In genomic region chr2:42102606-42103450, GRCh38 we compare ENCODE assay signal across 8 cellular contexts. TPM values are rescaled to one million over a fixed set of nuclear protein-coding genes. Genes with fewer than 3 reads are reported as not detected.
A peak's percentile ranks its signal among the peaks of the same experiment; 100 is the strongest.
DNase-seq lines count a peak whose midpoint lies in the region; ATAC-seq, FAIRE-seq and TF ChIP-seq lines count a peak whose summit lies in the region.

No MANE protein-coding gene starts in this region.

- 32% methylated on average over 18 of the region's 25 CpGs; no CpG with 5 or more reads in 1 of the 2 experiments for WGBS in H1 (ENCODE audit: extremely low coverage in 1 of 2, insufficient coverage in 1 of 2, insufficient read length in 1 of 2, insufficient replicate concordance in 2 of 2, low coverage in 1 of 2, low lambda C conversion rate in 2 of 2, missing lambda C conversion rate in 1 of 2), 2 experiments

- peak overlapping the region; percentile 52 for H3K18ac ChIP-seq in H1 (ENCODE audit: extremely low read depth, low read length)

- H3K4me1 Mint-ChIP-seq in T-cell (peaks cover 41% of the 10 kb centered on the region in 3 donors), nephron (peaks cover 58% of the 10 kb centered on the region)

- ATAC-seq in GM21717 (IDR thresholded peaks at IDR 0.05; ENCODE audit: unreplicated experiment) = peak; percentile 7
- ATAC-seq in T-cell (replicated peaks in 1 of 4) = peak in 1 of 4 experiments; percentile 1
- ATAC-seq in GM21528 (IDR thresholded peaks at IDR 0.05; ENCODE audit: low FRiP score, unreplicated experiment) = no peak
- ATAC-seq in HG02884 (IDR thresholded peaks at IDR 0.05; ENCODE audit: unreplicated experiment) = no peak

- H3K4me1 ChIP-seq in BLaER1 treated with 17β-estradiol and CSF1 and Interleukin-3, amounts not matched to agents 10 nM and 100 nM = peaks cover 70 to 99% (median 93%) of the 10 kb centered on the region in 10 experiments
- peaks cover 8 to 18% (median 13%) of the 10 kb centered on the region in 4 experiments for H3K4me1 ChIP-seq in H1 (replicated peaks in 1 of 4; ENCODE audit: control insufficient read depth in 3 of 4, insufficient read depth in 4 of 4, low read length in 3 of 4)

- H2BK120ac ChIP-seq in H1 (replicated peaks; ENCODE audit: low read depth, low read length) = no peak overlapping the region

- no peaks in the 10 kb centered on the region for H3K79me2 ChIP-seq in H1 (ENCODE audit: control insufficient read depth in 1 of 2, insufficient read depth in 2 of 2, low read length in 2 of 2)

- H3K4me3 Mint-ChIP-seq in T-cell (peak overlapping the region in 2 of 3 donors; percentile 83), nephron (peak overlapping the region; percentile 37 to 69 (median 57))

- H3K36me3 ChIP-seq in BLaER1 treated with 17β-estradiol and CSF1 and Interleukin-3, amounts not matched to agents 10 nM and 100 nM = no peaks in the 10 kb centered on the region
- H3K36me3 ChIP-seq in H1 (ENCODE audit: control insufficient read depth in 2 of 4, insufficient read depth in 4 of 4, low read length in 3 of 4) = no peaks in the 10 kb centered on the region

- no peaks in the 10 kb centered on the region for H4K20me1 ChIP-seq in BLaER1 treated with 17β-estradiol and CSF1 and Interleukin-3, amounts not matched to agents 10 nM and 100 nM
- no peaks in the 10 kb centered on the region for H4K20me1 ChIP-seq in H1 (replicated peaks in 1 of 2; ENCODE audit: control insufficient read depth in 1 of 2, insufficient read depth in 2 of 2, low read length in 2 of 2)

- H2BK20ac ChIP-seq in H1 (ENCODE audit: low read length) = no peak overlapping the region

- no peaks in the 10 kb centered on the region for H3K27me3 Mint-ChIP-seq in T-cell
- H3K27me3 Mint-ChIP-seq in nephron (ENCODE audit: low read depth) = no peaks in the 10 kb centered on the region

- no peak overlapping the region for H3K23ac ChIP-seq in H1 (ENCODE audit: insufficient read length)

- peak overlapping the region; percentile 76 to 95 (median 87) for H3K4me2 ChIP-seq in BLaER1 treated with 17β-estradiol and CSF1 and Interleukin-3, amounts not matched to agents 10 nM and 100 nM
- peak overlapping the region; percentile 84 to 85 for H3K4me2 ChIP-seq in H1 (ENCODE audit: insufficient read depth in 1 of 2, low read depth in 2 of 2, low read length in 2 of 2)

- DNase-seq in T-cell (peak in 11 of 34 experiments; percentile 9 to 42 (median 19)), H1 (ENCODE audit: low read depth in 1 of 2, low spot score in 2 of 2) (peak; percentile 89 to 90), AML-193 (lab: John Stamatoyannopoulos, UW) (no peak)

- POLR2A ChIA-PET in T-cell (lab: Charles Lee) = interaction anchor here in 1 of 2 donors (1.2 to 4.8 kb wide), 2 partner anchors 21 to 30 kb away, joined by 6 to 38 read pairs; no protein-coding TSS in a partner anchor
- POLR2A ChIA-PET in H1 (lab: Charles Lee; ENCODE audit: partially characterized antibody) = interaction anchor here (1.5 kb wide), 1 partner anchor 11 kb away, joined by 4 read pairs; no protein-coding TSS in a partner anchor

- H2BK12ac ChIP-seq in H1 (ENCODE audit: low read depth, low read length) = no peak overlapping the region; the same call in 1 of the 2 replicates

- H3K9me3 Mint-ChIP-seq in T-cell (peaks cover 0 to 6% (median 4%) of the 10 kb centered on the region in 3 donors), nephron (no peaks in the 10 kb centered on the region)

- H3K27ac Mint-ChIP-seq in T-cell (no peak overlapping the region), nephron (peak overlapping the region in 2 of 3 experiments; percentile 91 to 99)

- H3K4me3 ChIP-seq in BLaER1 treated with 17β-estradiol and CSF1 and Interleukin-3, amounts not matched to agents 10 nM and 100 nM = peak overlapping the region in 1 of 10 experiments; percentile 49; a peak in 4 of 20 replicates
- peak overlapping the region; percentile 22 to 64 (median 41); a peak in 7 of 8 replicates for H3K4me3 ChIP-seq in H1 (ENCODE audit: extremely low read depth in 1 of 4, insufficient read depth in 2 of 4, low read depth in 3 of 4, low read length in 4 of 4)

- CTCF ChIA-PET in T-cell (lab: Charles Lee) = interaction anchor here in 1 of 2 donors (0.7 kb wide), 1 partner anchor 105 kb away, joined by 3 read pairs; no protein-coding TSS in a partner anchor
- CTCF ChIA-PET in H1 (lab: Charles Lee; ENCODE audit: partially characterized antibody) = interaction anchor here (0.7 kb wide), 1 partner anchor 70 kb away, joined by 3 read pairs; no protein-coding TSS in a partner anchor

- peak overlapping the region; percentile 61 to 95 (median 82); a peak in 21 of 22 replicates for H3K27ac ChIP-seq in BLaER1 treated with 17β-estradiol and CSF1 and Interleukin-3, amounts not matched to agents 10 nM and 100 nM
- H3K27ac ChIP-seq in H1 (ENCODE audit: low read depth, low read length) = peak overlapping the region; percentile 83; the same call in 1 of the 2 replicates

- no peak overlapping the region for H2BK15ac ChIP-seq in H1 (ENCODE audit: low read length)

- H3K27me3 ChIP-seq in BLaER1 treated with 17β-estradiol and CSF1 and Interleukin-3, amounts not matched to agents 10 nM and 100 nM = peaks cover 0 to 10% (median 4%) of the 10 kb centered on the region in 11 experiments; a peak in 5 of 22 replicates
- peaks cover 0 to 5% (median 0%) of the 10 kb centered on the region in 4 experiments; a peak in 3 of 7 replicates for H3K27me3 ChIP-seq in H1 (replicated peaks in 1 of 4; ENCODE audit: control insufficient read depth in 3 of 4, extremely low read depth in 1 of 4, insufficient read depth in 3 of 4, low read length in 3 of 4)

- H3K79me1 ChIP-seq in H1 (ENCODE audit: low read depth, low read length) = no peaks in the 10 kb centered on the region

- no peaks in the 10 kb centered on the region for H3K36me3 Mint-ChIP-seq in T-cell
- no peaks in the 10 kb centered on the region for H3K36me3 Mint-ChIP-seq in nephron (ENCODE audit: low read depth)

- no peak for TF ChIP-seq EP300 in H1 (IDR thresholded peaks at IDR 0.05; ENCODE audit: borderline replicate concordance in 1 of 2, low read depth in 2 of 2, low read length in 2 of 2)

- peak; percentile 25 to 30; a peak in 3 of 4 replicates for TF ChIP-seq RAD21 in H1 (IDR thresholded peaks at IDR 0.05 in 1 of 2, conservative IDR thresholded peaks at IDR 0.05 in 1 of 2; ENCODE audit: low read depth in 2 of 2, low read length in 2 of 2)

- TF ChIP-seq CTCF in H1 (IDR thresholded peaks at IDR 0.05; ENCODE audit: control extremely low read depth in 1 of 3, insufficient read depth in 1 of 3, low read depth in 1 of 3, low read length in 3 of 3) = 0 out of 4 replicates have a peak, but pooled peaks of 1 of the 3 experiments have one; percentile 12
- TF ChIP-seq CTCF in nephron (IDR thresholded peaks at IDR 0.05; ENCODE audit: unreplicated experiment in 3 of 3) = no peak

- H3K4ac ChIP-seq in H1 (replicated peaks; ENCODE audit: insufficient read length, low read depth, low read length) = no peak overlapping the region

- peak overlapping the region; percentile 56 to 77 (median 74); a peak in 19 of 22 replicates for H3K9ac ChIP-seq in BLaER1 treated with 17β-estradiol and CSF1 and Interleukin-3, amounts not matched to agents 10 nM and 100 nM
- peak overlapping the region in 2 of 4 experiments; percentile 77 to 80; a peak in 4 of 7 replicates for H3K9ac ChIP-seq in H1 (replicated peaks in 1 of 4; ENCODE audit: extremely low read depth in 1 of 4, low read depth in 3 of 4, low read length in 3 of 4)

- peak overlapping the region; percentile 68; the same call in 1 of the 2 replicates for H2AK5ac ChIP-seq in H1 (ENCODE audit: low read depth, low read length)

- TF ChIP-seq POLR2A in H1 (IDR thresholded peaks at IDR 0.05; ENCODE audit: control extremely low read depth in 1 of 2, low read depth in 2 of 2, low read length in 2 of 2) = no peak

- H3K23me2 ChIP-seq in H1 (ENCODE audit: low read depth, low read length) = peaks cover 2% of the 10 kb centered on the region; the same call in 1 of the 2 replicates

- H2AFZ ChIP-seq in H1 (ENCODE audit: low read length) = no peak overlapping the region

- peaks cover 0 to 11% (median 6%) of the 10 kb centered on the region in 11 experiments; a peak in 11 of 22 replicates for H3K9me3 ChIP-seq in BLaER1 treated with 17β-estradiol and CSF1 and Interleukin-3, amounts not matched to agents 10 nM and 100 nM (replicated peaks in 1 of 11)
- H3K9me3 ChIP-seq in H1 (ENCODE audit: insufficient read depth in 2 of 2, low read depth in 1 of 2, low read length in 1 of 2) = peaks cover 2 to 7% of the 10 kb centered on the region in 2 experiments

- FAIRE-seq in H1 (lab: Jason Lieb, UNC) = no peak

- H3K56ac ChIP-seq in H1 (replicated peaks; ENCODE audit: insufficient read length, low read depth, low read length) = peak overlapping the region; percentile 65

- H4K5ac ChIP-seq in H1 (ENCODE audit: insufficient read length, low read depth, low read length) = peak overlapping the region; percentile 79

- H4K8ac ChIP-seq in H1 (ENCODE audit: extremely low read depth, insufficient read depth, low read length) = 0 out of 2 replicates have a peak overlapping the region, but pooled peaks have one; percentile 91

- no peak overlapping the region for H3K14ac ChIP-seq in H1 (ENCODE audit: insufficient read length)

- H4K91ac ChIP-seq in H1 (replicated peaks; ENCODE audit: insufficient read length, low read length) = no peak overlapping the region

- H2BK5ac ChIP-seq in H1 (ENCODE audit: low read depth, low read length) = no peak overlapping the region; the same call in 1 of the 2 replicates

TF ChIP-seq in H1, 55 proteins besides CTCF, POLR2A, EP300 and RAD21 (continues in another document):
- TF ChIP-seq HDAC2 (IDR thresholded peaks at IDR 0.05; ENCODE audit: borderline replicate concordance in 1 of 2, low read depth in 2 of 2, low read length in 2 of 2) (no peak; a peak in 1 of 4 replicates), ZNF274 (IDR thresholded peaks at IDR 0.05; ENCODE audit: borderline replicate concordance, extremely low read depth, low read length) (no peak), E2F6 (IDR thresholded peaks at IDR 0.05) (no peak), FOSL1 (IDR thresholded peaks at IDR 0.05; ENCODE audit: insufficient read depth, low read depth, low read length) (no peak)

RNA-seq across cellular contexts. Expression of gene PKDCC, which starts 55.0 kb away (rescaled TPM):
- total RNA-seq in T-cell = 1 to 10 TPM in 2 of 5 donors, under 1 TPM in 2, not detected in 1; 0.29 to 1.3 (median 0.83) TPM
- total RNA-seq in H1 (2021; fragmentation: NEBNext Ultra II Directional; extraction: Animal tissue kit (Norgen Biotek cat#: 25700)) = 48.0 and 49.9 TPM in 2 replicates
- polyA plus RNA-seq in H1 (2011; rRNA removed) = 80.1 and 115 TPM in 2 replicates
- polyA plus RNA-seq in H1 (2011; cell fraction: cytosol; rRNA removed) = 148 TPM
- 347 TPM for polyA plus RNA-seq in H1 (2011; cell fraction: nucleus; rRNA removed)
- polyA plus RNA-seq in H1 (2012, experiment 1 of 2) = 37.2 to 63.9 TPM (median 58.3 TPM) in 4 replicates
- polyA plus RNA-seq in H1 (2012, experiment 2 of 2) = 59.7 TPM
- 8.0 TPM for polyA plus RNA-seq in H1 (2013, experiment 1 of 2)
- 7.8 TPM for polyA plus RNA-seq in H1 (2013, experiment 2 of 2)
- polyA minus RNA-seq in H1 (2011; rRNA and poly(A)+ RNA removed) = 84.3 and 179 TPM in 2 replicates
- polyA minus RNA-seq in H1 (2011; cell fraction: cytosol; rRNA and poly(A)+ RNA removed) = 55.0 TPM
- polyA minus RNA-seq in H1 (2011; cell fraction: nucleus; rRNA and poly(A)+ RNA removed) = 79.6 TPM

Comparison
In these comparisons a context has a peak if more than half of its experiments do, and no peak if none do; other contexts are left out.
1. DNase-seq: peak in H1 (2 of 2); none in AML-193 (0 of 2).
2. H3K27ac Mint-ChIP-seq: peak in nephron (2 of 3); none in T-cell (0 of 2).
3. RNA of gene PKDCC, which starts 55.0 kb away (total RNA-seq): 48.0 to 49.9 TPM in H1; 0.29 to 1.3 TPM in T-cell; every median in the first group is over 10 times any median in the second.